Comparison of ENCODE assay signal across 20 cellular contexts in genomic region chr12:32496946-32497345, GRCh38.
"Had no signal": no experiment of that assay in that cellular context is flagged by ENCODE, and none has a peak within 500 bp of the region (broad histone marks: within the 10 kb centered on the region; RNA-seq: fewer than 3 reads in every experiment).

No MANE protein-coding gene starts in this region.

- H3K9me3 ChIP-seq: colonic mucosa, esophagus muscularis mucosa, sigmoid colon, thoracic aorta, tibial nerve, upper lobe of left lung had no signal

- DNase-seq: central memory CD4-positive, alpha-beta T cell; colonic mucosa; dermis blood vessel endothelial cell; effector memory CD4-positive, alpha-beta T cell; foreskin melanocyte; head of caudate nucleus; left colon; natural killer cell; sigmoid colon; stimulated activated CD4-positive, alpha-beta T cell treated with anti-CD3 and anti-CD28 coated beads, Interleukin-15, amount 100 ng/mL, for 24 hours; stimulated activated CD4-positive, alpha-beta T cell treated with anti-CD3 and anti-CD28 coated beads, Interleukin-2, amount 100 ng/mL, for 48 hours; stimulated activated naive B cell treated with anti-CD40 and anti-IgM and Interleukin-4, amounts not matched to agents 10 μg/mL and 1 μg/mL and 100 μg/mL, for 72 hours; upper lobe of left lung had no signal

- H2AFZ ChIP-seq: hepatocyte, parathyroid adenoma had no signal

- H3K27ac ChIP-seq: colonic mucosa, esophagus muscularis mucosa, hepatocyte, parathyroid adenoma, sigmoid colon, skin epidermis, thoracic aorta, upper lobe of left lung had no signal

- H3K27me3 ChIP-seq: colonic mucosa, esophagus muscularis mucosa, hepatocyte, sigmoid colon, tibial nerve, upper lobe of left lung had no signal

- H3K4me3 ChIP-seq: colonic mucosa, esophagus muscularis mucosa, hepatocyte, lung, sigmoid colon, skin epidermis, thoracic aorta, tibial nerve, upper lobe of left lung had no signal

- H3K36me3 ChIP-seq: colonic mucosa, esophagus muscularis mucosa, sigmoid colon, thoracic aorta, tibial nerve, upper lobe of left lung had no signal

- H3K4me2 ChIP-seq: hepatocyte had no signal

- H3K9ac ChIP-seq: parathyroid adenoma had no signal

- ATAC-seq: left colon; natural killer cell; stimulated activated naive B cell treated with anti-CD40 and anti-IgM and Interleukin-4, amounts not matched to agents 10 μg/mL and 1 μg/mL and 100 μg/mL, for 72 hours had no signal
